ENCODE assay signal across 23 cellular contexts in genomic region chr16:48811478-48811877, GRCh38.
DNase-seq lines count a peak whose midpoint lies in the region; ATAC-seq and TF ChIP-seq lines count a peak whose summit lies in the region.
"Had no signal": no experiment of that assay in that cellular context is flagged by ENCODE, and none has a peak within 500 bp of the region (broad histone marks: within the 10 kb centered on the region; RNA-seq: fewer than 3 reads in every experiment).

No MANE protein-coding gene starts in this region.

- H4K8ac ChIP-seq in neuronal stem cell (ENCODE audit: low read depth, low read length), result no peak overlapping the region

- H3K4me2 ChIP-seq in GM23338 (peak overlapping the region; percentile 84), neuronal stem cell (ENCODE audit: insufficient read depth, low read length, poor library complexity, severe bottlenecking) (peak overlapping the region; percentile 57)

- peak; percentile 62 for ATAC-seq in GM23338
- no peak for ATAC-seq in HG03378 (IDR thresholded peaks at IDR 0.05; ENCODE audit: unreplicated experiment)
- no peak for ATAC-seq in GM21423 (IDR thresholded peaks at IDR 0.05; ENCODE audit: unreplicated experiment)
- ATAC-seq: HCT116, K562, T-cell had no signal

- DNase-seq in GM23338 (ENCODE audit: low spot score), result peak; percentile 63
- no peak for DNase-seq in coronary artery (ENCODE audit: low spot score)
- no peak for DNase-seq in neuronal stem cell (ENCODE audit: low spot score)
- no peak for DNase-seq in NCI-H1417 treated with DMSO at 0.1 percent for 48 hours (lab: John Stamatoyannopoulos, UW)
- no peak for DNase-seq in GDM1 (lab: John Stamatoyannopoulos, UW)
- DNase-seq: activated CD4-positive, alpha-beta T cell treated with anti-CD3 and anti-CD28 coated beads, Interleukin-2, amount 50 U/mL, for 48 hours; activated naive CD4-positive, alpha-beta T cell treated with anti-CD3 and anti-CD28 coated beads, Interleukin-2, amount 10 ng/mL, durations not matched to agents 7 days and 5 days; DND-41; heart left ventricle; NCI-H2029 treated with DMSO at 0.1 percent for 48 hours; NCI-H2227 treated with DMSO at 0.1 percent for 48 hours; NCI-H69; stimulated activated naive CD4-positive, alpha-beta T cell treated with Interleukin-2 at 50 U/mL for 16 hours; T-cell; uterus had no signal

- H3K27ac ChIP-seq in GM23338 (ENCODE audit: low read depth), result no peak overlapping the region
- H3K27ac ChIP-seq in coronary artery, result no peak overlapping the region
- H3K27ac ChIP-seq in iPS-18a (ENCODE audit: low read length), result no peak overlapping the region
- H3K27ac ChIP-seq in neuronal stem cell (replicated peaks; ENCODE audit: low read length), result no peak overlapping the region
- H3K27ac ChIP-seq: C4-2B, heart left ventricle, prostate gland, SJSA1, uterus had no signal

- peaks cover 27% of the 10 kb centered on the region for H3K27me3 Mint-ChIP-seq in GM23338 (ENCODE audit: insufficient read depth, low read depth, poor library complexity)

- H3K36me3 Mint-ChIP-seq in GM23338 (ENCODE audit: low read depth), result no peaks in the 10 kb centered on the region
- H3K36me3 Mint-ChIP-seq: activated naive CD4-positive, alpha-beta T cell treated with anti-CD3 and anti-CD28 coated beads, Interleukin-2, amount 10 ng/mL, durations not matched to agents 7 days and 5 days; T-cell had no signal

- H3K4me3 ChIP-seq in GM23338 (peak overlapping the region; percentile 62), coronary artery (peak overlapping the region; percentile 55), iPS-18a (ENCODE audit: low read length) (peak overlapping the region; percentile 55), neuronal stem cell (ENCODE audit: low read length in 2 of 2) (no peak overlapping the region)
- H3K4me3 ChIP-seq: K562, prostate gland, SJSA1, uterus had no signal

- no peak overlapping the region for H3K9ac ChIP-seq in iPS-18a (ENCODE audit: low read length)
- no peak overlapping the region for H3K9ac ChIP-seq in neuronal stem cell (ENCODE audit: low read depth, low read length, poor library complexity)

- peak overlapping the region; percentile 89 for H3K18ac ChIP-seq in neuronal stem cell (ENCODE audit: low read length)

- peak overlapping the region; percentile 84 for H2AFZ ChIP-seq in GM23338
- H2AFZ ChIP-seq in neuronal stem cell (ENCODE audit: low read length), result no peak overlapping the region

- no peaks in the 10 kb centered on the region; the same call in 1 of the 2 replicates for H3K9me2 ChIP-seq in GM23338 (ENCODE audit: insufficient read depth)

- H3K36me3 ChIP-seq in GM23338 (ENCODE audit: insufficient read depth), result no peaks in the 10 kb centered on the region
- H3K36me3 ChIP-seq in iPS-18a (ENCODE audit: control insufficient read depth, low read depth, low read length), result no peaks in the 10 kb centered on the region
- H3K36me3 ChIP-seq in neuronal stem cell (replicated peaks in 1 of 2; ENCODE audit: control insufficient read depth in 2 of 2, insufficient read depth in 2 of 2, low read length in 2 of 2), result no peaks in the 10 kb centered on the region
- H3K36me3 ChIP-seq: heart left ventricle, prostate gland, SJSA1, uterus had no signal

- no peak overlapping the region for H3K27ac Mint-ChIP-seq in GM23338
- H3K27ac Mint-ChIP-seq: activated naive CD4-positive, alpha-beta T cell treated with anti-CD3 and anti-CD28 coated beads, Interleukin-2, amount 10 ng/mL, durations not matched to agents 7 days and 5 days; T-cell had no signal

- no peaks in the 10 kb centered on the region for H3K9me3 ChIP-seq in iPS-18a (ENCODE audit: control insufficient read depth, low read depth, low read length)
- H3K9me3 ChIP-seq in neuronal stem cell (replicated peaks in 1 of 2; ENCODE audit: control insufficient read depth in 2 of 2, insufficient read depth in 1 of 2, low read depth in 1 of 2, low read length in 2 of 2), result no peaks in the 10 kb centered on the region
- H3K9me3 ChIP-seq: heart left ventricle, prostate gland, SJSA1, uterus had no signal

- H3K4ac ChIP-seq in neuronal stem cell (ENCODE audit: low read length), result no peak overlapping the region

- no peak overlapping the region for H2BK5ac ChIP-seq in neuronal stem cell (ENCODE audit: low read length)

- no peak overlapping the region for H2BK15ac ChIP-seq in neuronal stem cell (ENCODE audit: low read length)

- peak overlapping the region; percentile 77 for H3K4me3 Mint-ChIP-seq in GM23338
- H3K4me3 Mint-ChIP-seq: activated naive CD4-positive, alpha-beta T cell treated with anti-CD3 and anti-CD28 coated beads, Interleukin-2, amount 10 ng/mL, durations not matched to agents 7 days and 5 days; T-cell had no signal

- H2BK120ac ChIP-seq in neuronal stem cell (ENCODE audit: low read depth, low read length), result no peak overlapping the region

- H3K4me1 ChIP-seq in GM23338 (ENCODE audit: insufficient read depth), result peaks cover 11% of the 10 kb centered on the region; the same call in 1 of the 2 replicates
- peaks cover 4% of the 10 kb centered on the region for H3K4me1 ChIP-seq in iPS-18a (ENCODE audit: control insufficient read depth, low read depth, low read length)
- H3K4me1 ChIP-seq in neuronal stem cell (ENCODE audit: control insufficient read depth in 2 of 2, insufficient read depth in 1 of 2, low read depth in 1 of 2, low read length in 2 of 2), result peaks cover 0 to 10% of the 10 kb centered on the region in 2 donors
- H3K4me1 ChIP-seq: prostate gland, SJSA1 had no signal

- no peak overlapping the region for H3K23ac ChIP-seq in neuronal stem cell (ENCODE audit: low read depth, low read length, poor library complexity)

- H4K91ac ChIP-seq in neuronal stem cell (ENCODE audit: low read depth, low read length, poor library complexity), result no peak overlapping the region

- no peaks in the 10 kb centered on the region for H3F3A ChIP-seq in GM23338 (replicated peaks; ENCODE audit: low read depth)

- peaks cover 14% of the 10 kb centered on the region; the same call in 2 of the 3 replicates for H3K4me1 Mint-ChIP-seq in GM23338
- H3K4me1 Mint-ChIP-seq: activated naive CD4-positive, alpha-beta T cell treated with anti-CD3 and anti-CD28 coated beads, Interleukin-2, amount 10 ng/mL, durations not matched to agents 7 days and 5 days; T-cell had no signal

- H2BK12ac ChIP-seq in neuronal stem cell (ENCODE audit: low read length), result no peak overlapping the region

- no peaks in the 10 kb centered on the region for H3K79me1 ChIP-seq in neuronal stem cell (ENCODE audit: low read depth, low read length)

- H3K79me2 ChIP-seq in GM23338 (replicated peaks; ENCODE audit: insufficient read depth), result no peaks in the 10 kb centered on the region

- H2AK5ac ChIP-seq in neuronal stem cell (ENCODE audit: low read depth, low read length), result no peak overlapping the region

- H4K20me1 ChIP-seq in GM23338 (replicated peaks; ENCODE audit: insufficient read depth), result no peaks in the 10 kb centered on the region

- peak overlapping the region; percentile 49 for H3K14ac ChIP-seq in neuronal stem cell (ENCODE audit: low read length)

- H3K9me3 Mint-ChIP-seq in GM23338, result no peaks in the 10 kb centered on the region
- H3K9me3 Mint-ChIP-seq: T-cell had no signal

- WGBS in neuronal stem cell (ENCODE audit: extremely low coverage in 2 of 2, insufficient read length in 2 of 2, insufficient replicate concordance in 1 of 2), 2 donors, result no CpG with 5 or more reads among the region's 11 CpGs

- H3K27me3 ChIP-seq in GM23338 (ENCODE audit: insufficient read depth) (peaks cover 51% of the 10 kb centered on the region), iPS-18a (ENCODE audit: control insufficient read depth, insufficient read depth, low read length) (peaks cover 42% of the 10 kb centered on the region), neuronal stem cell (ENCODE audit: control insufficient read depth in 3 of 3, insufficient read depth in 3 of 3, low read depth in 1 of 3, low read length in 3 of 3) (peaks cover 9 to 64% (median 24%) of the 10 kb centered on the region in 3 experiments)

- no peak for TF ChIP-seq CTCF in GM23338 (conservative IDR thresholded peaks at IDR 0.05; ENCODE audit: low read depth in 2 of 2)
- TF ChIP-seq CTCF in coronary artery (IDR thresholded peaks at IDR 0.05), result no peak

TF ChIP-seq in GM23338, 12 proteins besides CTCF, POLR2A, EP300 and RAD21 (continues in another document):
- TF ChIP-seq, protein P1, sequence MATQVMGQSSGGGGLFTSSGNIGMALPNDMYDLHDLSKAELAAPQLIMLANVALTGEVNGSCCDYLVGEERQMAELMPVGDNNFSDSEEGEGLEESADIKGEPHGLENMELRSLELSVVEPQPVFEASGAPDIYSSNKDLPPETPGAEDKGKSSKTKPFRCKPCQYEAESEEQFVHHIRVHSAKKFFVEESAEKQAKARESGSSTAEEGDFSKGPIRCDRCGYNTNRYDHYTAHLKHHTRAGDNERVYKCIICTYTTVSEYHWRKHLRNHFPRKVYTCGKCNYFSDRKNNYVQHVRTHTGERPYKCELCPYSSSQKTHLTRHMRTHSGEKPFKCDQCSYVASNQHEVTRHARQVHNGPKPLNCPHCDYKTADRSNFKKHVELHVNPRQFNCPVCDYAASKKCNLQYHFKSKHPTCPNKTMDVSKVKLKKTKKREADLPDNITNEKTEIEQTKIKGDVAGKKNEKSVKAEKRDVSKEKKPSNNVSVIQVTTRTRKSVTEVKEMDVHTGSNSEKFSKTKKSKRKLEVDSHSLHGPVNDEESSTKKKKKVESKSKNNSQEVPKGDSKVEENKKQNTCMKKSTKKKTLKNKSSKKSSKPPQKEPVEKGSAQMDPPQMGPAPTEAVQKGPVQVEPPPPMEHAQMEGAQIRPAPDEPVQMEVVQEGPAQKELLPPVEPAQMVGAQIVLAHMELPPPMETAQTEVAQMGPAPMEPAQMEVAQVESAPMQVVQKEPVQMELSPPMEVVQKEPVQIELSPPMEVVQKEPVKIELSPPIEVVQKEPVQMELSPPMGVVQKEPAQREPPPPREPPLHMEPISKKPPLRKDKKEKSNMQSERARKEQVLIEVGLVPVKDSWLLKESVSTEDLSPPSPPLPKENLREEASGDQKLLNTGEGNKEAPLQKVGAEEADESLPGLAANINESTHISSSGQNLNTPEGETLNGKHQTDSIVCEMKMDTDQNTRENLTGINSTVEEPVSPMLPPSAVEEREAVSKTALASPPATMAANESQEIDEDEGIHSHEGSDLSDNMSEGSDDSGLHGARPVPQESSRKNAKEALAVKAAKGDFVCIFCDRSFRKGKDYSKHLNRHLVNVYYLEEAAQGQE (IDR thresholded peaks at IDR 0.05; ENCODE audit: unreplicated experiment), result no peak
- no peak for TF ChIP-seq JUNB (IDR thresholded peaks at IDR 0.05; ENCODE audit: unreplicated experiment)
- no peak for TF ChIP-seq EZH2phosphoT487 (IDR thresholded peaks at IDR 0.05; ENCODE audit: unreplicated experiment)
- TF ChIP-seq ZNF114 (CRISPR knock-in tag; IDR thresholded peaks at IDR 0.05), result no peak
- no peak for TF ChIP-seq NANOG (IDR thresholded peaks at IDR 0.05; ENCODE audit: borderline replicate concordance)
- TF ChIP-seq CREB1 (CRISPR knock-in tag; IDR thresholded peaks at IDR 0.05; ENCODE audit: low read depth), result no peak
- no peak for TF ChIP-seq ZNF331 (CRISPR knock-in tag; IDR thresholded peaks at IDR 0.05; ENCODE audit: low read depth)

Comparison
In these comparisons a context has a peak if more than half of its experiments do, and no peak if none do; other contexts are left out.
1. H3K4me3 ChIP-seq: peak in GM23338 (single experiment), coronary artery (single experiment) and iPS-18a (single experiment); none in neuronal stem cell (0 of 2).